Comparison of ENCODE assay signal across 15 cellular contexts in the genomic region with DNA sequence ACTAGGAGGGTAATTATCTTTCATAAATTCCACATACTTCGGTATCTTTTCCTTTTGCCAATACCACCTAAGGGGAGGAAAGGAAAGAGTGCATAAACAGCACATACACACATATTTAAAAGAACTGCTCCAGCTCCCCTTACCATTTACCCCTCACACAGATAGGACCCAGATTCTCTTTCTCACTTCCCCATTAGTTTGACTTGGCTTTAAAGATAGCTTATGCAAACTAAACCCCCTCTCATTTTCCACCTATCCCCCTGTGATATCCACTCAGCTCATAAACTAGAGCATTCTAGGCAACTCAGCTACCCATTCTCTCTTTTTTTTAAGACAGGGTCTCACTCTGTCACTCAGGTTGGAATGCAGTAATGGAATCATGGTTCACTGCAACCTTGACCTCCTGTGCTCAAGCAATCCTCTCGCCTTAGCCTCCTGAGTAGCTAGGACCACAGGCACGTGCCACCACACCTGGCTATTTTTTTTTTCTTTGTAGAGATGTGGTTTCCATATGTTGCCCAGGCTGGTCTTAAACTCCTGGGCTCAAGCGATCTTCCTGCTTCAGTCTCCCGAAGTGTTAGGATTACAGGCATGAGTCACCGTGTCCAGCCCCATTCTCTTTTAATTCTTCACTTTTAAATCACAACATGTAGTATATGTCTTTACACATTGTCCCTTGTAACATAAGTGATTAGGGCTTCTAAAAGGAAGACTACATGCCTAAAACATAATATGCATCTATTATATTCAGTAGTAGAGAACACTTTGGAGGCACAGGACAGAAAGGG. TPM values are rescaled to one million over a fixed set of nuclear protein-coding genes. Genes with fewer than 3 reads are reported as not detected.
DNase-seq lines count a peak whose midpoint lies in the region; ATAC-seq, FAIRE-seq and TF ChIP-seq lines count a peak whose summit lies in the region.
"Had no signal": no experiment of that assay in that cellular context is flagged by ENCODE, and none has a peak within 500 bp of the region (broad histone marks: within the 10 kb centered on the region; RNA-seq: fewer than 3 reads in every experiment).

No MANE protein-coding gene starts in this region.

- no peak for TF ChIP-seq CTCF in pancreas (IDR thresholded peaks at IDR 0.05)

- no peak overlapping the region for H4K91ac ChIP-seq in mesenchymal stem cell (ENCODE audit: low read length)

- peaks cover 22% of the 10 kb centered on the region for H3K79me1 ChIP-seq in mesenchymal stem cell (replicated peaks; ENCODE audit: low read length, poor library complexity, severe bottlenecking)

- ATAC-seq in GM18909 (IDR thresholded peaks at IDR 0.05; ENCODE audit: poor library complexity, unreplicated experiment) = peak; percentile 52
- ATAC-seq in HG03558 (IDR thresholded peaks at IDR 0.05; ENCODE audit: extremely low read depth, unreplicated experiment) = peak; percentile 33
- ATAC-seq in pancreas = no peak
- ATAC-seq: activated CD4-positive, alpha-beta T cell treated with anti-CD3 and anti-CD28 coated beads for 36 hours had no signal

- no peak overlapping the region for H3K4me3 ChIP-seq in mesenchymal stem cell (ENCODE audit: insufficient read depth in 1 of 2, low read depth in 1 of 2, low read length in 2 of 2)
- H3K4me3 ChIP-seq in pancreas = no peak overlapping the region
- H3K4me3 ChIP-seq: cardiac muscle cell, esophagus squamous epithelium, HAP-1 had no signal

- no peak overlapping the region for H2BK12ac ChIP-seq in mesenchymal stem cell (ENCODE audit: low read length in 2 of 2)

- no peak overlapping the region for H4K8ac ChIP-seq in mesenchymal stem cell (ENCODE audit: low read length)

- 85% methylated on average over 4 of the region's 6 CpGs for WGBS in mesenchymal stem cell
- WGBS in pancreas, 2 donors = 91 to 93% methylated on average over 6 of the region's 6 CpGs

- H3K9ac ChIP-seq in mesenchymal stem cell (ENCODE audit: low read length) = no peak overlapping the region

- no peak overlapping the region for H3K4ac ChIP-seq in mesenchymal stem cell (ENCODE audit: low read depth in 1 of 2, low read length in 2 of 2)

- no peak overlapping the region for H2BK5ac ChIP-seq in mesenchymal stem cell (ENCODE audit: low read depth, low read length, poor library complexity, severe bottlenecking)

- H3K36me3 ChIP-seq in mesenchymal stem cell (ENCODE audit: control insufficient read depth in 1 of 2, insufficient read depth in 2 of 2, low read depth in 1 of 2, low read length in 2 of 2) (peaks cover 0 to 48% of the 10 kb centered on the region in 2 experiments), pancreas (peaks cover 0 to 16% (median 0%) of the 10 kb centered on the region in 3 donors)

- no peak overlapping the region for H3K4me2 ChIP-seq in mesenchymal stem cell (ENCODE audit: low read length, poor library complexity, severe bottlenecking)

- H3K27ac ChIP-seq in mesenchymal stem cell (ENCODE audit: low read length, poor library complexity, severe bottlenecking) (no peak overlapping the region), pancreas (no peak overlapping the region)
- H3K27ac ChIP-seq: cardiac muscle cell, esophagus squamous epithelium had no signal

- H2BK15ac ChIP-seq in mesenchymal stem cell (ENCODE audit: low read depth, poor library complexity, severe bottlenecking) = no peak overlapping the region

- FAIRE-seq in pancreas (lab: Jason Lieb, UNC) = no peak

- H3K4me1 ChIP-seq in mesenchymal stem cell (ENCODE audit: control insufficient read depth, insufficient read depth, low read depth, low read length) (peaks cover 12% of the 10 kb centered on the region), pancreas (peaks cover 0 to 12% (median 11%) of the 10 kb centered on the region in 3 donors)

- no peaks in the 10 kb centered on the region for H3K9me3 ChIP-seq in mesenchymal stem cell (ENCODE audit: control insufficient read depth, low read length)
- no peaks in the 10 kb centered on the region for H3K9me3 ChIP-seq in pancreas
- H3K9me3 ChIP-seq: esophagus squamous epithelium, HAP-1 had no signal

- no peak overlapping the region for H3K14ac ChIP-seq in mesenchymal stem cell (ENCODE audit: low read length in 2 of 2)

- H3K18ac ChIP-seq in mesenchymal stem cell (ENCODE audit: low read depth in 1 of 2, low read length in 2 of 2) = no peak overlapping the region

- no peak overlapping the region for H3K23ac ChIP-seq in mesenchymal stem cell (ENCODE audit: low read length in 2 of 2)

- no peak overlapping the region for H2AK5ac ChIP-seq in mesenchymal stem cell (ENCODE audit: low read length, severe bottlenecking)

- intact Hi-C loops in pancreas (cut with DNase I) = no loop called here

- DNase-seq in HCEC 1CT = peak; percentile 43
- peak; percentile 44 for DNase-seq in mesenchymal stem cell
- no peak for DNase-seq in NCI-H2227 treated with DMSO at 0.1 percent for 48 hours (lab: John Stamatoyannopoulos, UW)
- no peak for DNase-seq in OCI-M1 (lab: John Stamatoyannopoulos, UW)
- no peak for DNase-seq in pancreas
- DNase-seq in NCI-H1930 (lab: John Stamatoyannopoulos, UW) = no peak
- DNase-seq: activated CD4-positive, alpha-beta T cell treated with anti-CD3 and anti-CD28 coated beads for 36 hours; CD4-positive, alpha-beta memory T cell; esophagus squamous epithelium; NCI-H1694 treated with DMSO at 0.1 percent for 48 hours; NK-92 treated with Interleukin-12 subunit alpha and Interleukin-12 subunit beta, amount 100 ng/mL, for 24 hours had no signal

- no peak overlapping the region for H2AFZ ChIP-seq in mesenchymal stem cell (ENCODE audit: low read depth, low read length)

- H3K27me3 ChIP-seq in mesenchymal stem cell (ENCODE audit: control insufficient read depth in 1 of 2, insufficient read depth in 1 of 2, low read length in 2 of 2) = no peaks in the 10 kb centered on the region
- H3K27me3 ChIP-seq in pancreas = no peaks in the 10 kb centered on the region
- H3K27me3 ChIP-seq: cardiac muscle cell, esophagus squamous epithelium had no signal

- H2BK120ac ChIP-seq in mesenchymal stem cell (ENCODE audit: low read depth, low read length) = no peak overlapping the region

RNA-seq across cellular contexts. Expression of a gene that starts 4.0 kb away (rescaled TPM):
- 108 TPM for polyA plus RNA-seq in mesenchymal stem cell (2013, experiment 1 of 2)
- polyA plus RNA-seq in mesenchymal stem cell (2013, experiment 2 of 2) = 117 TPM
- 10 to 100 TPM; 21.0 to 36.7 (median 29.3) TPM for total RNA-seq in pancreas
- 10 to 100 TPM; 16.2 to 26.9 TPM for polyA plus RNA-seq in pancreas

RNA-seq across cellular contexts. Expression of a gene that starts 56.9 kb away (rescaled TPM):
- 14.2 TPM for polyA plus RNA-seq in mesenchymal stem cell (2013, experiment 1 of 2)
- polyA plus RNA-seq in mesenchymal stem cell (2013, experiment 2 of 2) = 13.8 TPM
- total RNA-seq in pancreas = 1 to 10 TPM; 5.6 to 9.6 (median 6.6) TPM
- 1 to 10 TPM; 2.8 to 9.2 TPM for polyA plus RNA-seq in pancreas

RNA-seq across cellular contexts. Expression of a gene that starts 57.1 kb away (rescaled TPM):
- 3.8 TPM for polyA plus RNA-seq in mesenchymal stem cell (2013, experiment 1 of 2)
- 3.4 TPM for polyA plus RNA-seq in mesenchymal stem cell (2013, experiment 2 of 2)
- 1 to 10 TPM; 1.9 to 6.3 (median 3.5) TPM for total RNA-seq in pancreas
- polyA plus RNA-seq in pancreas = 10 to 100 TPM; 11.0 to 12.1 TPM

Comparison
In these comparisons a context has a peak if more than half of its experiments do, and no peak if none do; other contexts are left out.
1. ATAC-seq: peak in GM18909 (single experiment) and HG03558 (single experiment); none in pancreas (0 of 4).
2. DNase-seq: peak in HCEC 1CT (single experiment) and mesenchymal stem cell (single experiment); none in NCI-H2227 treated with DMSO at 0.1 percent for 48 hours (single experiment), OCI-M1 (single experiment), pancreas (0 of 6) and NCI-H1930 (0 of 2).